In the genomic region with DNA sequence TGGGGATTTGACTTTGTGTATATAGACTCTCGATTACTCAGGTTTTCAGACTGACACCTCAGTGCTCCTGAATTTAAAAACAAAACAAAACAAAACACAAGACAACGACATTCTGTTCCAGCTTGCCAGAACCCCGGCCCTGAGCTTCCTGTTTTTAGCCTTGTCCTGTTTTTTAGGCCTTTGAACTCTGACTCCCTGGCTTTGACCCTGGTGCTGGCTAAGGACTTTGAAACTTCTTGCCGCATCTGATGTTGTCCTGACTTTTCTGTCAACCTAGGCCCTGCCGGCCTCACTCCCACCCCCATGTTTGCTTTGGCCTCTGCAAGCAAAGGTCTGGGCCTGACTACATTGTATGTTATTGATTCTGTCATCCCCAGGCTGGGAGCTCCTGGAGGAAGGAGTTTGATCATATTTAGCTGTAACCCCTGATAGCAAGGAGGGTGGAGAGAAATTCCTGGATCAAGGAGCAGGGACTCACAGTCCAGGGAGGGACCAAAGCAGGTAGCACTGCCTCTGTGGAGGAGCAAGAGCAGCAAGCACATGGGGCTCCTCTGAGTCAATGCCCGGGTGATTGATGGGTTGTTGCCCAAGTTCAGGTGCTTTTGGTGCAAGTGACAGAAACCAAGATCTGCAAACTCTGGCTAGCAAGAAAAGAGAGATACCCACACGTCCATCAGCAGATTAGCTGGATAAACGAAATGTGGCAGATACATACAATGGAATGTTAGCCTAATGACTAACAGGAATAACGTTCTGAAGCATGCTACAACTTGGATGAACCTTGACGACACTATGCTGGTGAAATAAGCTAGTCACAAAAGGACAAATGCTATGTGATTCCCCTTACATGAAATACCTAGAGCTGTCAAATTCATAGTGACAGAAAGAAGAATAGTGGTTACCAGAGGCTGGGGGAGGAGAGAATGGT, we compare ENCODE assay signal across 15 cellular contexts. TPM values are rescaled to one million over a fixed set of nuclear protein-coding genes. Genes with fewer than 3 reads are reported as not detected.
A peak's percentile ranks its signal among the peaks of the same experiment; 100 is the strongest.
DNase-seq lines count a peak whose midpoint lies in the region; ATAC-seq and TF ChIP-seq lines count a peak whose summit lies in the region.
"Had no signal": no experiment of that assay in that cellular context is flagged by ENCODE, and none has a peak within 500 bp of the region (broad histone marks: within the 10 kb centered on the region; RNA-seq: fewer than 3 reads in every experiment).

No MANE protein-coding gene starts in this region.

- TF ChIP-seq CTCF in OCI-LY3 (IDR thresholded peaks at IDR 0.05; ENCODE audit: low read depth, low read length) = no peak
- TF ChIP-seq CTCF in left lung (IDR thresholded peaks at IDR 0.05) = no peak

- H3K9me3 ChIP-seq in OCI-LY3 (ENCODE audit: insufficient read depth, low read length) = no peaks in the 10 kb centered on the region
- no peaks in the 10 kb centered on the region for H3K9me3 ChIP-seq in left lung
- H3K9me3 ChIP-seq: BLaER1 treated with 17β-estradiol and CSF1 and Interleukin-3, amounts not matched to agents 10 nM and 100 nM had no signal

- H3K27ac Mint-ChIP-seq in activated naive CD4-positive, alpha-beta T cell treated with anti-CD3 and anti-CD28 coated beads for 36 hours = no peak overlapping the region
- H3K27ac Mint-ChIP-seq: activated naive CD8-positive, alpha-beta T cell treated with anti-CD3 and anti-CD28 coated beads, Interleukin-2, amount 10 ng/mL, durations not matched to agents 7 days and 5 days had no signal

- no peaks in the 10 kb centered on the region for H3K79me2 ChIP-seq in OCI-LY3 (ENCODE audit: low read length)

- H3K27me3 ChIP-seq in OCI-LY3 (ENCODE audit: low read depth, low read length) (peaks cover 30% of the 10 kb centered on the region), left lung (no peaks in the 10 kb centered on the region)
- H3K27me3 ChIP-seq: BLaER1 treated with 17β-estradiol and CSF1 and Interleukin-3, amounts not matched to agents 10 nM and 100 nM had no signal

- intact Hi-C loops in activated naive CD4-positive, alpha-beta T cell treated with anti-CD3 and anti-CD28 coated beads for 36 hours (cut with micrococcal nuclease) = no loop called here
- intact Hi-C loops in left lung (cut with DNase I) = loop anchor here (5.0 to 10.0 kb wide), 2 partner anchors 171 to 174 kb away; no protein-coding TSS in a partner anchor

- H3K4me3 Mint-ChIP-seq in activated naive CD4-positive, alpha-beta T cell treated with anti-CD3 and anti-CD28 coated beads for 36 hours = no peak overlapping the region
- H3K4me3 Mint-ChIP-seq: activated naive CD8-positive, alpha-beta T cell treated with anti-CD3 and anti-CD28 coated beads, Interleukin-2, amount 10 ng/mL, durations not matched to agents 7 days and 5 days had no signal

- H3K36me3 Mint-ChIP-seq in activated naive CD4-positive, alpha-beta T cell treated with anti-CD3 and anti-CD28 coated beads for 36 hours (ENCODE audit: low read depth) = no peaks in the 10 kb centered on the region
- H3K36me3 Mint-ChIP-seq: activated naive CD8-positive, alpha-beta T cell treated with anti-CD3 and anti-CD28 coated beads, Interleukin-2, amount 10 ng/mL, durations not matched to agents 7 days and 5 days had no signal

- H3K9me3 Mint-ChIP-seq in activated naive CD4-positive, alpha-beta T cell treated with anti-CD3 and anti-CD28 coated beads for 36 hours = no peaks in the 10 kb centered on the region
- H3K9me3 Mint-ChIP-seq: activated naive CD8-positive, alpha-beta T cell treated with anti-CD3 and anti-CD28 coated beads, Interleukin-2, amount 10 ng/mL, durations not matched to agents 7 days and 5 days had no signal

- H3K27ac ChIP-seq in OCI-LY3 (ENCODE audit: low read length) = no peak overlapping the region
- no peak overlapping the region for H3K27ac ChIP-seq in caudate nucleus (ENCODE audit: low read depth, low read length)
- H3K27ac ChIP-seq in left lung = peak overlapping the region in 1 of 2 donors; percentile 33

- H3K4me1 Mint-ChIP-seq in activated naive CD4-positive, alpha-beta T cell treated with anti-CD3 and anti-CD28 coated beads for 36 hours (ENCODE audit: low read depth) = no peaks in the 10 kb centered on the region

- H3K36me3 ChIP-seq in OCI-LY3 (replicated peaks; ENCODE audit: low read depth, low read length) (no peaks in the 10 kb centered on the region), left lung (no peaks in the 10 kb centered on the region)
- H3K36me3 ChIP-seq: BLaER1 treated with 17β-estradiol and CSF1 and Interleukin-3, amounts not matched to agents 10 nM and 100 nM had no signal

- ATAC-seq in esophagus mucosa = peak; percentile 21
- no peak for ATAC-seq in activated CD4-positive, CD25-positive, alpha-beta regulatory T cell treated with anti-CD3 and anti-CD28 coated beads, Interleukin-2, amount 50 U/mL, for 24 hours
- no peak for ATAC-seq in left lung
- ATAC-seq: SK-N-SH treated with all-trans-retinoic acid at 6 μM for 48 hours had no signal

- CTCF ChIA-PET in activated naive CD4-positive, alpha-beta T cell treated with anti-CD3 and anti-CD28 coated beads for 36 hours (lab: Charles Lee) = interaction anchor here (0.7 to 13.9 kb wide), 8 partner anchors 15 to 550 kb away, joined by 3 to 285 read pairs (median 4); no protein-coding TSS in a partner anchor

- H3K4me2 ChIP-seq in OCI-LY3 (ENCODE audit: low read length) = no peak overlapping the region

- no peaks in the 10 kb centered on the region for H4K20me1 ChIP-seq in OCI-LY3 (ENCODE audit: insufficient read depth, low read length)
- H4K20me1 ChIP-seq: BLaER1 treated with 17β-estradiol and CSF1 and Interleukin-3, amounts not matched to agents 10 nM and 100 nM had no signal

- DNase-seq in ELR (ENCODE audit: low read depth) (peak; percentile 31), mucosa of gallbladder (ENCODE audit: low spot score) (peak; percentile 62), caudate nucleus (lab: John Stamatoyannopoulos, UW) (no peak), left lung (no peak)
- no peak for DNase-seq in activated naive CD4-positive, alpha-beta T cell treated with anti-CD3 and anti-CD28 coated beads for 36 hours
- DNase-seq: activated CD4-positive, alpha-beta T cell treated with anti-CD3 and anti-CD28 coated beads, Interleukin-2, amount 50 U/mL, for 1 hour; activated naive CD8-positive, alpha-beta T cell treated with anti-CD3 and anti-CD28 coated beads, Interleukin-2, amount 10 ng/mL, durations not matched to agents 7 days and 5 days; Kasumi-1; NCI-H510A had no signal

- H3K4me3 ChIP-seq in OCI-LY3 (ENCODE audit: low read length) = no peak overlapping the region
- no peak overlapping the region for H3K4me3 ChIP-seq in left lung
- H3K4me3 ChIP-seq: BLaER1 treated with 17β-estradiol and CSF1 and Interleukin-3, amounts not matched to agents 10 nM and 100 nM had no signal

- H3K4me1 ChIP-seq in OCI-LY3 (ENCODE audit: low read length) (peaks cover 45% of the 10 kb centered on the region), left lung (peaks cover 0 to 14% of the 10 kb centered on the region in 2 donors)

- H3K27me3 Mint-ChIP-seq in activated naive CD4-positive, alpha-beta T cell treated with anti-CD3 and anti-CD28 coated beads for 36 hours (ENCODE audit: low read depth) = peaks cover 11% of the 10 kb centered on the region

- H2AFZ ChIP-seq in OCI-LY3 (ENCODE audit: low read depth, low read length) = 0 out of 2 replicates have a peak overlapping the region, but pooled peaks have one; percentile 13

- H3K9ac ChIP-seq in OCI-LY3 (ENCODE audit: low read length) = no peak overlapping the region
- H3K9ac ChIP-seq: BLaER1 treated with 17β-estradiol and CSF1 and Interleukin-3, amounts not matched to agents 10 nM and 100 nM had no signal

RNA-seq across cellular contexts. Expression of a gene that starts 7.7 kb away (rescaled TPM):
- total RNA-seq in esophagus mucosa (not detected), mucosa of gallbladder (0.35 TPM), left lung (not detected)
- not detected for total RNA-seq in activated naive CD4-positive, alpha-beta T cell treated with anti-CD3 and anti-CD28 coated beads for 36 hours
- total RNA-seq: activated naive CD8-positive, alpha-beta T cell treated with anti-CD3 and anti-CD28 coated beads, Interleukin-2, amount 10 ng/mL, durations not matched to agents 7 days and 5 days had no signal

RNA-seq across cellular contexts. Expression of a gene that starts 12.9 kb away (rescaled TPM):
- total RNA-seq in esophagus mucosa (10.4 TPM), mucosa of gallbladder (43.3 TPM), left lung (10 to 100 TPM; 14.2 to 23.3 TPM)
- not detected for total RNA-seq in activated naive CD4-positive, alpha-beta T cell treated with anti-CD3 and anti-CD28 coated beads for 36 hours
- total RNA-seq: activated naive CD8-positive, alpha-beta T cell treated with anti-CD3 and anti-CD28 coated beads, Interleukin-2, amount 10 ng/mL, durations not matched to agents 7 days and 5 days had no signal

RNA-seq across cellular contexts. Expression of a gene that starts 27.8 kb away (rescaled TPM):
- 0.68 TPM for total RNA-seq in esophagus mucosa
- 9.4 TPM for total RNA-seq in mucosa of gallbladder
- total RNA-seq in activated naive CD4-positive, alpha-beta T cell treated with anti-CD3 and anti-CD28 coated beads for 36 hours = not detected
- total RNA-seq in left lung = 1 to 10 TPM in 1 of 2 donors, under 1 TPM in 1; 0.23 to 1.3 TPM
- total RNA-seq: activated naive CD8-positive, alpha-beta T cell treated with anti-CD3 and anti-CD28 coated beads, Interleukin-2, amount 10 ng/mL, durations not matched to agents 7 days and 5 days had no signal

RNA-seq across cellular contexts. Expression of a gene that starts 30.1 kb away (rescaled TPM):
- total RNA-seq in esophagus mucosa (not detected), mucosa of gallbladder (not detected), left lung (not detected)
- total RNA-seq in activated naive CD4-positive, alpha-beta T cell treated with anti-CD3 and anti-CD28 coated beads for 36 hours = not detected
- total RNA-seq: activated naive CD8-positive, alpha-beta T cell treated with anti-CD3 and anti-CD28 coated beads, Interleukin-2, amount 10 ng/mL, durations not matched to agents 7 days and 5 days; omental fat pad had no signal

RNA-seq across cellular contexts. Expression of a gene that starts 43.0 kb away (rescaled TPM):
- 1.1 TPM for total RNA-seq in esophagus mucosa
- 0.75 TPM for total RNA-seq in mucosa of gallbladder
- total RNA-seq in activated naive CD4-positive, alpha-beta T cell treated with anti-CD3 and anti-CD28 coated beads for 36 hours = 10 to 100 TPM; 18.6 to 21.6 TPM
- 1 to 10 TPM in 1 of 2 donors, not detected in 1; 1.8 TPM for total RNA-seq in left lung
- total RNA-seq: omental fat pad had no signal

Comparison
In these comparisons a context has a peak if more than half of its experiments do, and no peak if none do; other contexts are left out.
1. DNase-seq: peak in ELR (single experiment) and mucosa of gallbladder (single experiment); none in caudate nucleus (0 of 61), activated naive CD4-positive, alpha-beta T cell treated with anti-CD3 and anti-CD28 coated beads for 36 hours (single experiment) and left lung (0 of 2).
2. RNA of a gene that starts 12.9 kb away (total RNA-seq): 43.3 TPM in mucosa of gallbladder (single experiment), 14.2 to 23.3 TPM in left lung and 10.4 TPM in esophagus mucosa (single experiment); not detected in activated naive CD4-positive, alpha-beta T cell treated with anti-CD3 and anti-CD28 coated beads for 36 hours; every median in the first group is over 10 times any median in the second.